In genomic region chr22:40799008-40799407, GRCh38 we compare ENCODE assay signal across 1 cellular context.
TF ChIP-seq lines count a peak whose summit lies in the region.

No MANE protein-coding gene starts in this region.

TF ChIP-seq in GM23338, 12 proteins besides CTCF, POLR2A, EP300 and RAD21:
- no peak for TF ChIP-seq REST (IDR thresholded peaks at IDR 0.05; ENCODE audit: unreplicated experiment)
- TF ChIP-seq ZNF462 (CRISPR knock-in tag; IDR thresholded peaks at IDR 0.05), result no peak
- no peak for TF ChIP-seq JUNB (IDR thresholded peaks at IDR 0.05; ENCODE audit: unreplicated experiment)
- TF ChIP-seq ETS1 (IDR thresholded peaks at IDR 0.05), result no peak
- no peak for TF ChIP-seq ZNF331 (CRISPR knock-in tag; IDR thresholded peaks at IDR 0.05; ENCODE audit: low read depth)
- TF ChIP-seq CREB1 (CRISPR knock-in tag; IDR thresholded peaks at IDR 0.05; ENCODE audit: low read depth), result no peak
- TF ChIP-seq POLR2AphosphoS5 (IDR thresholded peaks at IDR 0.05; ENCODE audit: low read depth), result no peak
- no peak for TF ChIP-seq NANOG (IDR thresholded peaks at IDR 0.05; ENCODE audit: borderline replicate concordance)
- no peak for TF ChIP-seq ZNF114 (CRISPR knock-in tag; IDR thresholded peaks at IDR 0.05)
- no peak for TF ChIP-seq STAT1 (IDR thresholded peaks at IDR 0.05; ENCODE audit: unreplicated experiment)
- no peak for TF ChIP-seq EZH2 (IDR thresholded peaks at IDR 0.05; ENCODE audit: low read depth, unreplicated experiment)
- no peak for TF ChIP-seq EZH2phosphoT487 (IDR thresholded peaks at IDR 0.05; ENCODE audit: unreplicated experiment)
TF ChIP-seq in GM23338: peak in this region for 0.
